In genomic region chr3:169215953-169216352, GRCh38 we compare ENCODE assay signal across 16 cellular contexts.
DNase-seq lines count a peak whose midpoint lies in the region; ATAC-seq and TF ChIP-seq lines count a peak whose summit lies in the region.
"Had no signal": no experiment of that assay in that cellular context is flagged by ENCODE, and none has a peak within 500 bp of the region (broad histone marks: within the 10 kb centered on the region; RNA-seq: fewer than 3 reads in every experiment).

No MANE protein-coding gene starts in this region.

- peak overlapping the region; percentile 33 for H2AFZ ChIP-seq in mammary epithelial cell (ENCODE audit: low read depth, low read length)

- no TSS peak for BruUV-seq in mammary epithelial cell (replicated peaks; lab: Mats Ljungman, UMichigan)
- BruUV-seq in MCF 10A (replicated peaks; lab: Mats Ljungman, UMichigan): no TSS peak

- H3K27ac Mint-ChIP-seq in MCF 10A (ENCODE audit: low read depth, unreplicated experiment): no peak overlapping the region
- peak overlapping the region; percentile 15 for H3K27ac Mint-ChIP-seq in progenitor cell of endocrine pancreas
- H3K27ac Mint-ChIP-seq: CD8-positive, alpha-beta memory T cell; IgD-negative memory B cell had no signal

- no peaks in the 10 kb centered on the region for H3K36me3 ChIP-seq in mammary epithelial cell (ENCODE audit: insufficient read depth, low read length)
- H3K36me3 ChIP-seq: BLaER1 had no signal

- no peaks in the 10 kb centered on the region for H3K79me2 ChIP-seq in mammary epithelial cell (ENCODE audit: insufficient read depth, low read length)

- no peak overlapping the region for H3K4me3 ChIP-seq in mammary epithelial cell (replicated peaks in 1 of 3; ENCODE audit: insufficient read depth in 1 of 3, low read depth in 2 of 3, low read length in 3 of 3)
- H3K4me3 ChIP-seq: BLaER1 had no signal

- no peak for TF ChIP-seq RAD21 in Ishikawa (IDR thresholded peaks at IDR 0.05; ENCODE audit: low read depth)

- ATAC-seq in HG03442 (IDR thresholded peaks at IDR 0.05; ENCODE audit: unreplicated experiment) (no peak), sciatic nerve (no peak)

- 53% methylated on average over 5 of the region's 5 CpGs for WGBS in mammary epithelial cell (ENCODE audit: low coverage, missing lambda C conversion rate)

- intact Hi-C loops in mammary epithelial cell (cut with micrococcal nuclease): loop anchor here (5.0 kb wide), 2 partner anchors 174 to 391 kb away; no protein-coding TSS in a partner anchor
- intact Hi-C loops in MCF 10A (cut with micrococcal nuclease): no loop called here
- intact Hi-C loops in sciatic nerve (cut with DNase I): loop anchor here (2.0 kb wide), 1 partner anchor 73 kb away; no protein-coding TSS in a partner anchor

- H3K27me3 Mint-ChIP-seq in MCF 10A (ENCODE audit: insufficient read depth, unreplicated experiment) (no peaks in the 10 kb centered on the region), progenitor cell of endocrine pancreas (no peaks in the 10 kb centered on the region)

- H3K9ac ChIP-seq in mammary epithelial cell (ENCODE audit: insufficient read depth, low read length): no peak overlapping the region
- H3K9ac ChIP-seq: BLaER1 had no signal

- TF ChIP-seq EP300 in Ishikawa (IDR thresholded peaks at IDR 0.05; ENCODE audit: borderline replicate concordance): no peak

- in situ Hi-C loops in mammary epithelial cell (cut with MboI; ENCODE audit: low sequenced_read_pairs in 2 of 2): no loop called here

- H3K36me3 Mint-ChIP-seq in MCF 10A (ENCODE audit: insufficient read depth, unreplicated experiment) (no peaks in the 10 kb centered on the region), progenitor cell of endocrine pancreas (ENCODE audit: insufficient read depth) (peaks cover 14% of the 10 kb centered on the region)
- H3K36me3 Mint-ChIP-seq: CD8-positive, alpha-beta memory T cell; IgD-negative memory B cell had no signal

- dilution Hi-C loops in mammary epithelial cell (cut with HindIII; ENCODE audit: low sequenced_read_pairs): no loop called here

- DNase-seq in mammary epithelial cell: no peak
- no peak for DNase-seq in MCF 10A (ENCODE audit: unreplicated experiment)
- peak; percentile 11 for DNase-seq in fibroblast of gingiva (ENCODE audit: low read depth)
- DNase-seq in progenitor cell of endocrine pancreas (ENCODE audit: low spot score, unreplicated experiment): no peak
- no peak for DNase-seq in activated CD4-positive, alpha-beta T cell treated with anti-CD3 and anti-CD28 coated beads, Interleukin-2, amount 50 U/mL, for 4 hours
- no peak for DNase-seq in sciatic nerve (ENCODE audit: low spot score)
- DNase-seq: AML-193; CD8-positive, alpha-beta memory T cell; DMS53; GF-D8; H7 had no signal

- H3K4me2 ChIP-seq in mammary epithelial cell (ENCODE audit: insufficient read depth, low read depth, low read length): no peak overlapping the region
- H3K4me2 ChIP-seq: BLaER1 had no signal

- CTCF ChIA-PET in mammary epithelial cell (lab: Charles Lee; ENCODE audit: low non-redundant PET): no interaction called here
- CTCF ChIA-PET in MCF 10A (lab: Yijun Ruan, JAX): interaction anchor here (0.6 kb wide), 1 partner anchor 131 kb away, joined by 3 read pairs; no protein-coding TSS in a partner anchor

- H3K27ac ChIP-seq in mammary epithelial cell (ENCODE audit: insufficient read depth, low read depth, low read length): no peak overlapping the region
- H3K27ac ChIP-seq: 22Rv1, BLaER1 had no signal

- H3K9me3 Mint-ChIP-seq in MCF 10A (ENCODE audit: unreplicated experiment) (no peaks in the 10 kb centered on the region), progenitor cell of endocrine pancreas (ENCODE audit: low read depth) (no peaks in the 10 kb centered on the region)

- POLR2A ChIA-PET in MCF 10A (lab: Yijun Ruan, JAX): no interaction called here

- H3K4me1 Mint-ChIP-seq in MCF 10A (ENCODE audit: insufficient read depth, unreplicated experiment): peaks cover 9% of the 10 kb centered on the region
- peaks cover 17% of the 10 kb centered on the region for H3K4me1 Mint-ChIP-seq in progenitor cell of endocrine pancreas (ENCODE audit: low read depth)
- H3K4me1 Mint-ChIP-seq: CD8-positive, alpha-beta memory T cell; IgD-negative memory B cell had no signal

- H3K27me3 ChIP-seq in mammary epithelial cell (ENCODE audit: insufficient read depth, low read length): no peaks in the 10 kb centered on the region
- H3K27me3 ChIP-seq: BLaER1 had no signal

- no peaks in the 10 kb centered on the region for H4K20me1 ChIP-seq in mammary epithelial cell (ENCODE audit: insufficient read depth, low read length)
- H4K20me1 ChIP-seq: BLaER1 had no signal

- TF ChIP-seq CTCF in mammary epithelial cell (conservative IDR thresholded peaks at IDR 0.05 in 1 of 2, IDR thresholded peaks at IDR 0.05 in 1 of 2; ENCODE audit: extremely low read depth in 1 of 2, insufficient read depth in 1 of 2, low read depth in 1 of 2, low read length in 2 of 2): no peak
- no peak for TF ChIP-seq CTCF in MCF 10A (IDR thresholded peaks at IDR 0.05; ENCODE audit: unreplicated experiment)
- no peak for TF ChIP-seq CTCF in progenitor cell of endocrine pancreas (IDR thresholded peaks at IDR 0.05; ENCODE audit: unreplicated experiment)

- no peaks in the 10 kb centered on the region for H3K9me3 ChIP-seq in mammary epithelial cell (replicated peaks; ENCODE audit: insufficient read depth, low read length)
- H3K9me3 ChIP-seq: BLaER1 had no signal

- H3K4me3 Mint-ChIP-seq in MCF 10A (ENCODE audit: unreplicated experiment) (no peak overlapping the region), progenitor cell of endocrine pancreas (ENCODE audit: low read depth) (no peak overlapping the region)
- H3K4me3 Mint-ChIP-seq: CD8-positive, alpha-beta memory T cell; IgD-negative memory B cell had no signal

- H3K4me1 ChIP-seq in mammary epithelial cell (ENCODE audit: insufficient read depth, low read length): no peaks in the 10 kb centered on the region
- H3K4me1 ChIP-seq: BLaER1 had no signal

TF ChIP-seq in Ishikawa, 13 proteins besides CTCF, POLR2A, EP300 and RAD21:
- TF ChIP-seq CEBPB (IDR thresholded peaks at IDR 0.05) (peak; percentile 41; the same call in 1 of the 2 replicates), NFIC (IDR thresholded peaks at IDR 0.05) (no peak)
TF ChIP-seq in Ishikawa: peak in this region for 1.
